7 cellular contexts compared by ENCODE assay signal in the genomic region with DNA sequence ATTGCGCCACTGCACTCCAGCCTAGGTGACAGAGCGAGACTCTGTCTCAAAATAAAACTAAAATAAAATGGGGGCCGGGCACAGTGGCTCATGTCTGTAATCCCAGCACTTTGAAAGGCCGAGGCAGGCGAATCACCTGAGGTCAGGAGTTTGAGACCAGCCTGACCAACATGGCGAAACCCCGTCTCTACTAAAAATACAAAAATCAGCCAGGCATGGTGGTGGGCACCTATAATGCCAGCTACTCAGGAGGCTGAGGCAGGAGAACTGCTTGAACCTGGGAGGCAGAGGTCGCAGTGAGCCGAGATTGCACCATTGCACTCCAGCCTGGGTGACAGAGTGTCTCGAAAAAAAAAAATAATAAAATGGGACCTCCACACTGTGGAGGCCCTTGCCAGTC. TPM values are rescaled to one million over a fixed set of nuclear protein-coding genes. Genes with fewer than 3 reads are reported as not detected.
"Had no signal": no experiment of that assay in that cellular context is flagged by ENCODE, and none has a peak within 500 bp of the region (broad histone marks: within the 10 kb centered on the region; RNA-seq: fewer than 3 reads in every experiment).

No MANE protein-coding gene starts in this region.

RNA-seq across cellular contexts. Expression of a gene that starts 15.4 kb away (rescaled TPM):
- total RNA-seq: LHCN-M2, MCF 10A, OCI-LY7, PC-9, Right ventricle myocardium superior, RPMI7951, SJSA1 had no signal

RNA-seq across cellular contexts. Expression of a gene that starts 29.1 kb away (rescaled TPM):
- total RNA-seq: LHCN-M2, MCF 10A, OCI-LY7, RPMI7951 had no signal
